1 cellular context compared by ENCODE assay signal in genomic region chr1:59043796-59044195, GRCh38.
TF ChIP-seq lines count a peak whose summit lies in the region.

No MANE protein-coding gene starts in this region.

TF ChIP-seq in SK-N-SH, 30 proteins besides CTCF, POLR2A, EP300 and RAD21 (continued from another document):
- TF ChIP-seq PBX3 (IDR thresholded peaks at IDR 0.05) (peak; percentile 97), USF2 (IDR thresholded peaks at IDR 0.05; ENCODE audit: borderline replicate concordance, low read depth, low read length) (no peak), FOSL2 (IDR thresholded peaks at IDR 0.05; ENCODE audit: borderline replicate concordance, low read depth) (peak; percentile 63; the same call in 1 of the 2 replicates), NRF1 (IDR thresholded peaks at IDR 0.05; ENCODE audit: low read depth, low read length) (no peak), NFIC (IDR thresholded peaks at IDR 0.05; ENCODE audit: borderline replicate concordance) (peak; percentile 99), GABPA (IDR thresholded peaks at IDR 0.05; ENCODE audit: low read depth) (peak; percentile 42; the same call in 1 of the 2 replicates), SIN3A (IDR thresholded peaks at IDR 0.05; ENCODE audit: borderline replicate concordance, low read depth, low read length) (0 out of 2 replicates have a peak, but pooled peaks have one; percentile 29), TCF12 (IDR thresholded peaks at IDR 0.05) (peak; percentile 99), POLR2AphosphoS5 (IDR thresholded peaks at IDR 0.05; ENCODE audit: low read depth, low read length) (peak; percentile 88), FOXM1 (IDR thresholded peaks at IDR 0.05; ENCODE audit: low read depth) (peak; percentile 94), GATA2 (CRISPR knock-in tag; IDR thresholded peaks at IDR 0.05) (peak; percentile 48), JUND (IDR thresholded peaks at IDR 0.05) (peak; percentile 90), ZBTB33 (IDR thresholded peaks at IDR 0.05; ENCODE audit: borderline replicate concordance, low read depth) (0 out of 2 replicates have a peak, but pooled peaks have one; percentile 78), ELF1 (IDR thresholded peaks at IDR 0.05) (peak; percentile 48; the same call in 1 of the 2 replicates), TAF1 (IDR thresholded peaks at IDR 0.05; ENCODE audit: borderline replicate concordance, low read depth, low read length) (no peak), TEAD4 (IDR thresholded peaks at IDR 0.05; ENCODE audit: borderline replicate concordance, insufficient read depth) (peak; percentile 97), FOXJ3 (CRISPR knock-in tag; IDR thresholded peaks at IDR 0.05) (no peak)
TF ChIP-seq in SK-N-SH: peak in this region for 17.
